ENCODE assay signal across 15 cellular contexts in genomic region chr15:38879909-38880471, GRCh38.
DNase-seq lines count a peak whose midpoint lies in the region; ATAC-seq and TF ChIP-seq lines count a peak whose summit lies in the region.
"Had no signal": no experiment of that assay in that cellular context is flagged by ENCODE, and none has a peak within 500 bp of the region (broad histone marks: within the 10 kb centered on the region; RNA-seq: fewer than 3 reads in every experiment).

No MANE protein-coding gene starts in this region.

- H3K4me1 ChIP-seq in liver (ENCODE audit: control insufficient read depth in 4 of 4, insufficient read depth in 4 of 4, low read length in 3 of 4), result peaks cover 0 to 36% (median 18%) of the 10 kb centered on the region in 4 donors
- no peaks in the 10 kb centered on the region for H3K4me1 ChIP-seq in transverse colon

- H3K27me3 ChIP-seq in liver (ENCODE audit: control insufficient read depth in 4 of 4, insufficient read depth in 4 of 4, low read length in 3 of 4) (no peaks in the 10 kb centered on the region), transverse colon (no peaks in the 10 kb centered on the region)

- 69% methylated on average over 4 of the region's 4 CpGs for WGBS in liver
- WGBS in transverse colon (ENCODE audit: low coverage in 1 of 2), 2 donors, result 82 to 86% methylated on average over 4 of the region's 4 CpGs

- no peaks in the 10 kb centered on the region for H3K9me3 ChIP-seq in liver (ENCODE audit: control insufficient read depth in 4 of 4, low read length in 3 of 4)
- H3K9me3 ChIP-seq in transverse colon, result no peaks in the 10 kb centered on the region

- no peak for TF ChIP-seq POLR2A in transverse colon (IDR thresholded peaks at IDR 0.05)

- H3K4me3 Mint-ChIP-seq in HFFc6, result no peak overlapping the region; the same call in 1 of the 2 replicates
- H3K4me3 Mint-ChIP-seq: activated naive CD4-positive, alpha-beta T cell treated with anti-CD3 and anti-CD28 coated beads, Interleukin-2, amount 50 U/mL, for 24 hours; immature natural killer cell; WTC11 had no signal

- peaks cover 86% of the 10 kb centered on the region for H3K4me1 Mint-ChIP-seq in HFFc6 (ENCODE audit: low read depth)
- H3K4me1 Mint-ChIP-seq: activated naive CD4-positive, alpha-beta T cell treated with anti-CD3 and anti-CD28 coated beads, Interleukin-2, amount 50 U/mL, for 24 hours; immature natural killer cell; naive B cell had no signal

- H3K4me3 ChIP-seq in liver (ENCODE audit: low read depth in 1 of 3, low read length in 3 of 3), result no peak overlapping the region
- no peak overlapping the region for H3K4me3 ChIP-seq in transverse colon

- peaks cover 39% of the 10 kb centered on the region for H3K36me3 Mint-ChIP-seq in HFFc6 (ENCODE audit: low read depth)
- H3K36me3 Mint-ChIP-seq: activated naive CD4-positive, alpha-beta T cell treated with anti-CD3 and anti-CD28 coated beads, Interleukin-2, amount 50 U/mL, for 24 hours; immature natural killer cell; naive B cell; WTC11 had no signal

- no peak for TF ChIP-seq RAD21 in liver (IDR thresholded peaks at IDR 0.05)

- no peak for TF ChIP-seq EP300 in transverse colon (IDR thresholded peaks at IDR 0.05; ENCODE audit: low read depth)

- ATAC-seq in GM18873 (IDR thresholded peaks at IDR 0.05; ENCODE audit: low FRiP score, unreplicated experiment) (no peak), GM21528 (IDR thresholded peaks at IDR 0.05; ENCODE audit: low FRiP score, unreplicated experiment) (no peak)
- ATAC-seq: HCT116, WTC11 had no signal

- in situ Hi-C loops in transverse colon (cut with MboI; ENCODE audit: low pct_ligation_motif_present in 1 of 4, low pct_unique_long_range_greater_than_20kb in 1 of 4, low sequenced_read_pairs in 3 of 4), result no loop called here

- H3K9me3 Mint-ChIP-seq in HFFc6, result peaks cover 4% of the 10 kb centered on the region; the same call in 1 of the 2 replicates
- H3K9me3 Mint-ChIP-seq: activated naive CD4-positive, alpha-beta T cell treated with anti-CD3 and anti-CD28 coated beads, Interleukin-2, amount 50 U/mL, for 24 hours; immature natural killer cell had no signal

- peak; percentile 35 for DNase-seq in HFFc6
- peak; percentile 26 for DNase-seq in dedifferentiated amniotic fluid mesenchymal stem cell (ENCODE audit: extremely low spot score)
- peak; percentile 18 for DNase-seq in transverse colon
- DNase-seq in SIG-M5 treated with dmso at 0.1 percent for 504 hours (lab: John Stamatoyannopoulos, UW; ENCODE audit: unreplicated experiment), result no peak
- DNase-seq: activated CD8-positive, alpha-beta memory T cell treated with anti-CD3 and anti-CD28 coated beads, Interleukin-2, amount 50 U/mL, for 4 hours; cortex of kidney; immature natural killer cell; naive B cell; stimulated activated naive CD4-positive, alpha-beta T cell treated with Interleukin-2 at 50 U/mL for 16 hours had no signal

- H3K9ac ChIP-seq in liver (ENCODE audit: low read depth in 1 of 2, low read length in 2 of 2), result no peak overlapping the region

- intact Hi-C loops in transverse colon (cut with DNase I; ENCODE audit: low total_unique reads), result no loop called here

- no peak for TF ChIP-seq CTCF in HFFc6 (IDR thresholded peaks at IDR 0.05)
- TF ChIP-seq CTCF in liver (IDR thresholded peaks at IDR 0.05; ENCODE audit: low read depth, low read length, missing input control), result no peak
- no peak for TF ChIP-seq CTCF in transverse colon (IDR thresholded peaks at IDR 0.05)

- H3K27me3 Mint-ChIP-seq in HFFc6 (ENCODE audit: insufficient read depth), result no peaks in the 10 kb centered on the region

- no peak overlapping the region for H3K27ac ChIP-seq in liver (ENCODE audit: low read depth in 1 of 2, low read length in 2 of 2)
- H3K27ac ChIP-seq in transverse colon, result peak overlapping the region in 1 of 4 donors; percentile 38

- H3K36me3 ChIP-seq in liver (ENCODE audit: control insufficient read depth in 4 of 4, insufficient read depth in 3 of 4, low read depth in 1 of 4, low read length in 3 of 4) (no peaks in the 10 kb centered on the region), transverse colon (no peaks in the 10 kb centered on the region)

- peak overlapping the region; percentile 69 for H3K27ac Mint-ChIP-seq in HFFc6
- H3K27ac Mint-ChIP-seq: activated naive CD4-positive, alpha-beta T cell treated with anti-CD3 and anti-CD28 coated beads, Interleukin-2, amount 50 U/mL, for 24 hours; immature natural killer cell; naive B cell; WTC11 had no signal

TF ChIP-seq in liver, 16 proteins besides CTCF, POLR2A, EP300 and RAD21:
- TF ChIP-seq SP1 (IDR thresholded peaks at IDR 0.05) (no peak), NR2F2 (IDR thresholded peaks at IDR 0.05) (no peak), FOXA1 (IDR thresholded peaks at IDR 0.05) (no peak), HNF4G (IDR thresholded peaks at IDR 0.05) (no peak), JUND (IDR thresholded peaks at IDR 0.05) (no peak), FOXA2 (IDR thresholded peaks at IDR 0.05) (no peak), HNF4A (conservative IDR thresholded peaks at IDR 0.05) (peak; percentile 12 to 15), TAF1 (conservative IDR thresholded peaks at IDR 0.05) (no peak), GABPA (IDR thresholded peaks at IDR 0.05 in 1 of 2, conservative IDR thresholded peaks at IDR 0.05 in 1 of 2) (no peak), EGR1 (IDR thresholded peaks at IDR 0.05; ENCODE audit: low read depth in 2 of 2) (no peak), YY1 (IDR thresholded peaks at IDR 0.05) (peak; percentile 20), ATF3 (IDR thresholded peaks at IDR 0.05) (peak; percentile 55), RXRA (IDR thresholded peaks at IDR 0.05) (no peak)
- TF ChIP-seq, protein P1, sequence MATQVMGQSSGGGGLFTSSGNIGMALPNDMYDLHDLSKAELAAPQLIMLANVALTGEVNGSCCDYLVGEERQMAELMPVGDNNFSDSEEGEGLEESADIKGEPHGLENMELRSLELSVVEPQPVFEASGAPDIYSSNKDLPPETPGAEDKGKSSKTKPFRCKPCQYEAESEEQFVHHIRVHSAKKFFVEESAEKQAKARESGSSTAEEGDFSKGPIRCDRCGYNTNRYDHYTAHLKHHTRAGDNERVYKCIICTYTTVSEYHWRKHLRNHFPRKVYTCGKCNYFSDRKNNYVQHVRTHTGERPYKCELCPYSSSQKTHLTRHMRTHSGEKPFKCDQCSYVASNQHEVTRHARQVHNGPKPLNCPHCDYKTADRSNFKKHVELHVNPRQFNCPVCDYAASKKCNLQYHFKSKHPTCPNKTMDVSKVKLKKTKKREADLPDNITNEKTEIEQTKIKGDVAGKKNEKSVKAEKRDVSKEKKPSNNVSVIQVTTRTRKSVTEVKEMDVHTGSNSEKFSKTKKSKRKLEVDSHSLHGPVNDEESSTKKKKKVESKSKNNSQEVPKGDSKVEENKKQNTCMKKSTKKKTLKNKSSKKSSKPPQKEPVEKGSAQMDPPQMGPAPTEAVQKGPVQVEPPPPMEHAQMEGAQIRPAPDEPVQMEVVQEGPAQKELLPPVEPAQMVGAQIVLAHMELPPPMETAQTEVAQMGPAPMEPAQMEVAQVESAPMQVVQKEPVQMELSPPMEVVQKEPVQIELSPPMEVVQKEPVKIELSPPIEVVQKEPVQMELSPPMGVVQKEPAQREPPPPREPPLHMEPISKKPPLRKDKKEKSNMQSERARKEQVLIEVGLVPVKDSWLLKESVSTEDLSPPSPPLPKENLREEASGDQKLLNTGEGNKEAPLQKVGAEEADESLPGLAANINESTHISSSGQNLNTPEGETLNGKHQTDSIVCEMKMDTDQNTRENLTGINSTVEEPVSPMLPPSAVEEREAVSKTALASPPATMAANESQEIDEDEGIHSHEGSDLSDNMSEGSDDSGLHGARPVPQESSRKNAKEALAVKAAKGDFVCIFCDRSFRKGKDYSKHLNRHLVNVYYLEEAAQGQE (IDR thresholded peaks at IDR 0.05), result no peak
- TF ChIP-seq, protein P2, sequence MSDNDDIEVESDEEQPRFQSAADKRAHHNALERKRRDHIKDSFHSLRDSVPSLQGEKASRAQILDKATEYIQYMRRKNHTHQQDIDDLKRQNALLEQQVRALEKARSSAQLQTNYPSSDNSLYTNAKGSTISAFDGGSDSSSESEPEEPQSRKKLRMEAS (IDR thresholded peaks at IDR 0.05), result no peak
- TF ChIP-seq, protein P3, sequence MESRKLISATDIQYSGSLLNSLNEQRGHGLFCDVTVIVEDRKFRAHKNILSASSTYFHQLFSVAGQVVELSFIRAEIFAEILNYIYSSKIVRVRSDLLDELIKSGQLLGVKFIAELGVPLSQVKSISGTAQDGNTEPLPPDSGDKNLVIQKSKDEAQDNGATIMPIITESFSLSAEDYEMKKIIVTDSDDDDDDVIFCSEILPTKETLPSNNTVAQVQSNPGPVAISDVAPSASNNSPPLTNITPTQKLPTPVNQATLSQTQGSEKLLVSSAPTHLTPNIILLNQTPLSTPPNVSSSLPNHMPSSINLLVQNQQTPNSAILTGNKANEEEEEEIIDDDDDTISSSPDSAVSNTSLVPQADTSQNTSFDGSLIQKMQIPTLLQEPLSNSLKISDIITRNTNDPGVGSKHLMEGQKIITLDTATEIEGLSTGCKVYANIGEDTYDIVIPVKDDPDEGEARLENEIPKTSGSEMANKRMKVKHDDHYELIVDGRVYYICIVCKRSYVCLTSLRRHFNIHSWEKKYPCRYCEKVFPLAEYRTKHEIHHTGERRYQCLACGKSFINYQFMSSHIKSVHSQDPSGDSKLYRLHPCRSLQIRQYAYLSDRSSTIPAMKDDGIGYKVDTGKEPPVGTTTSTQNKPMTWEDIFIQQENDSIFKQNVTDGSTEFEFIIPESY (IDR thresholded peaks at IDR 0.05), result no peak
